24 cellular contexts compared by ENCODE assay signal in genomic region chr6:168047841-168048723, GRCh38. TPM values are rescaled to one million over a fixed set of nuclear protein-coding genes. Genes with fewer than 3 reads are reported as not detected.
DNase-seq lines count a peak whose midpoint lies in the region; ATAC-seq, FAIRE-seq and TF ChIP-seq lines count a peak whose summit lies in the region.
"Had no signal": no experiment of that assay in that cellular context is flagged by ENCODE, and none has a peak within 500 bp of the region (broad histone marks: within the 10 kb centered on the region; RNA-seq: fewer than 3 reads in every experiment).

No MANE protein-coding gene starts in this region.

- no peak overlapping the region for H3K4me3 ChIP-seq in BLaER1 treated with 17β-estradiol and CSF1 and Interleukin-3, amounts not matched to agents 10 nM and 100 nM
- H3K4me3 ChIP-seq in kidney (ENCODE audit: low read length in 2 of 2) (no peak overlapping the region), foreskin fibroblast (ENCODE audit: low read depth in 1 of 2, low read length in 2 of 2) (no peak overlapping the region), WERI-Rb-1 (ENCODE audit: low read depth, low read length) (no peak overlapping the region), small intestine (ENCODE audit: low read depth in 1 of 2, low read length in 2 of 2) (no peak overlapping the region)
- H3K4me3 ChIP-seq: suprapubic skin had no signal

- H3K9ac ChIP-seq in BLaER1 treated with 17β-estradiol and CSF1 and Interleukin-3, amounts not matched to agents 10 nM and 100 nM: no peak overlapping the region
- no peak overlapping the region for H3K9ac ChIP-seq in kidney (ENCODE audit: low read length in 2 of 2)

- H4K20me1 ChIP-seq in BLaER1 treated with 17β-estradiol and CSF1 and Interleukin-3, amounts not matched to agents 10 nM and 100 nM: no peaks in the 10 kb centered on the region

- intact Hi-C loops in kidney (cut with DNase I): no loop called here
- intact Hi-C loops in posterior cingulate gyrus (cut with DNase I): no loop called here

- no peak for TF ChIP-seq CTCF in kidney (IDR thresholded peaks at IDR 0.05; ENCODE audit: borderline replicate concordance, extremely low read depth, insufficient read depth)
- no peak for TF ChIP-seq CTCF in foreskin fibroblast (IDR thresholded peaks at IDR 0.05; ENCODE audit: low read depth, low read length)
- no peak for TF ChIP-seq CTCF in WERI-Rb-1 (IDR thresholded peaks at IDR 0.05; ENCODE audit: low read depth, low read length)

- H3K4me1 ChIP-seq in BLaER1 treated with 17β-estradiol and CSF1 and Interleukin-3, amounts not matched to agents 10 nM and 100 nM: peaks cover 36 to 72% (median 68%) of the 10 kb centered on the region in 10 experiments
- H3K4me1 ChIP-seq in kidney (ENCODE audit: control insufficient read depth in 1 of 2, insufficient read depth in 1 of 2, low read depth in 1 of 2, low read length in 2 of 2) (no peaks in the 10 kb centered on the region), small intestine (ENCODE audit: control insufficient read depth in 2 of 2, insufficient read depth in 1 of 2, low read depth in 1 of 2, low read length in 1 of 2) (no peaks in the 10 kb centered on the region)

- DNase-seq in anterior cingulate cortex (lab: John Stamatoyannopoulos, UW): peak in 51 of 58 donors; percentile 15 to 90 (median 64)
- DNase-seq in kidney: peak; percentile 64
- DNase-seq in posterior cingulate gyrus: peak; percentile 48 to 97 (median 79)
- no peak for DNase-seq in foreskin fibroblast
- DNase-seq in WERI-Rb-1: no peak
- DNase-seq in small intestine: no peak
- DNase-seq: activated CD4-positive, alpha-beta T cell treated with anti-CD3 and anti-CD28 coated beads for 48 hours; activated naive CD8-positive, alpha-beta T cell treated with anti-CD3 and anti-CD28 coated beads, Interleukin-2, amount 50 U/mL, for 24 hours; activated T-cell treated with anti-CD3 and anti-CD28 coated beads, Interleukin-2, amount 50 U/mL, for 24 hours; effector CD8-positive, alpha-beta T cell; HFFc6; mesenchymal stem cell; naive B cell; NCI-H1092 treated with DMSO at 0.1 percent for 48 hours; NCI-H2029 treated with DMSO at 0.1 percent for 48 hours; NCI-H526 treated with DMSO at 0.1 percent for 48 hours; SIG-M5; stimulated activated CD4-positive, alpha-beta T cell treated with anti-CD3 and anti-CD28 coated beads, Interleukin-2, amount 100 ng/mL, for 48 hours had no signal

- H3K36me3 ChIP-seq in BLaER1 treated with 17β-estradiol and CSF1 and Interleukin-3, amounts not matched to agents 10 nM and 100 nM: no peaks in the 10 kb centered on the region
- H3K36me3 ChIP-seq in kidney (ENCODE audit: control insufficient read depth in 1 of 2, insufficient read depth in 2 of 2, low read length in 2 of 2) (no peaks in the 10 kb centered on the region), WERI-Rb-1 (no peaks in the 10 kb centered on the region), small intestine (ENCODE audit: control insufficient read depth in 2 of 2, insufficient read depth in 2 of 2, low read length in 2 of 2) (no peaks in the 10 kb centered on the region)
- H3K36me3 ChIP-seq: suprapubic skin had no signal

- peaks cover 0 to 27% (median 0%) of the 10 kb centered on the region in 11 experiments; a peak in 6 of 22 replicates for H3K27me3 ChIP-seq in BLaER1 treated with 17β-estradiol and CSF1 and Interleukin-3, amounts not matched to agents 10 nM and 100 nM
- H3K27me3 ChIP-seq in WERI-Rb-1 (ENCODE audit: insufficient read depth, low read depth, severe bottlenecking) (no peaks in the 10 kb centered on the region), small intestine (ENCODE audit: control insufficient read depth in 2 of 2, insufficient read depth in 2 of 2, low read length in 2 of 2) (no peaks in the 10 kb centered on the region)
- H3K27me3 ChIP-seq: suprapubic skin had no signal

- WGBS in small intestine, 3 donors: 85 to 89% (median 87%) methylated on average over 30 to 31 of the region's 31 CpGs

- peak overlapping the region in 7 of 11 experiments; percentile 17 to 92 (median 42); a peak in 10 of 22 replicates for H3K4me2 ChIP-seq in BLaER1 treated with 17β-estradiol and CSF1 and Interleukin-3, amounts not matched to agents 10 nM and 100 nM

- no peaks in the 10 kb centered on the region for H3K9me3 ChIP-seq in BLaER1 treated with 17β-estradiol and CSF1 and Interleukin-3, amounts not matched to agents 10 nM and 100 nM (replicated peaks in 1 of 11)
- H3K9me3 ChIP-seq in kidney (ENCODE audit: control insufficient read depth in 1 of 2, low read length in 2 of 2): no peaks in the 10 kb centered on the region
- H3K9me3 ChIP-seq in WERI-Rb-1 (ENCODE audit: severe bottlenecking): no peaks in the 10 kb centered on the region
- no peaks in the 10 kb centered on the region for H3K9me3 ChIP-seq in small intestine (ENCODE audit: control insufficient read depth, low read depth)
- H3K9me3 ChIP-seq: suprapubic skin had no signal

- no peak for ATAC-seq in GM18517 (IDR thresholded peaks at IDR 0.05; ENCODE audit: unreplicated experiment)
- ATAC-seq: activated naive CD8-positive, alpha-beta T cell treated with anti-CD3 and anti-CD28 coated beads, Interleukin-2, amount 50 U/mL, for 24 hours had no signal

- FAIRE-seq in kidney (lab: Jason Lieb, UNC) (no peak), small intestine (lab: Jason Lieb, UNC) (no peak)
- FAIRE-seq: D721Med had no signal

- no peak overlapping the region; a peak in 1 of 22 replicates for H3K27ac ChIP-seq in BLaER1 treated with 17β-estradiol and CSF1 and Interleukin-3, amounts not matched to agents 10 nM and 100 nM
- H3K27ac ChIP-seq in kidney (ENCODE audit: low read depth in 2 of 2, low read length in 2 of 2) (no peak overlapping the region), WERI-Rb-1 (no peak overlapping the region), small intestine (ENCODE audit: low read depth in 1 of 2, low read length in 1 of 2) (no peak overlapping the region)
- H3K27ac ChIP-seq: epithelial cell of prostate, suprapubic skin had no signal

RNA-seq across cellular contexts. Expression of gene FRMD1, which starts 30.9 kb away (rescaled TPM):
- total RNA-seq in kidney: 1.1 TPM
- 7.5 TPM for polyA plus RNA-seq in kidney (ENCODE audit: insufficient read depth, low read depth, low replicate concordance)
- 1 to 10 TPM in 2 of 3 donors, under 1 TPM in 1; 0.15 to 1.6 (median 1.1) TPM for polyA plus RNA-seq in small intestine
- total RNA-seq: HFFc6 had no signal

RNA-seq across cellular contexts. Expression of gene KIF25, which starts 50.6 kb away (rescaled TPM):
- total RNA-seq in kidney: not detected
- not detected for polyA plus RNA-seq in kidney (ENCODE audit: insufficient read depth, low read depth, low replicate concordance)
- under 1 TPM in 1 of 3 donors, not detected in 2; 0.16 TPM for polyA plus RNA-seq in small intestine
- total RNA-seq: HFFc6, urinary bladder had no signal

Comparison
In these comparisons a context has a peak if more than half of its experiments do, and no peak if none do; other contexts are left out.
1. DNase-seq: peak in anterior cingulate cortex (51 of 58), kidney (single experiment) and posterior cingulate gyrus (10 of 10); none in foreskin fibroblast (0 of 2), WERI-Rb-1 (single experiment) and small intestine (single experiment).